Comparison of ENCODE assay signal across 9 cellular contexts in genomic region chr12:57226588-57227314, GRCh38. TPM values are rescaled to one million over a fixed set of nuclear protein-coding genes. Genes with fewer than 3 reads are reported as not detected.
DNase-seq lines count a peak whose midpoint lies in the region; ATAC-seq and TF ChIP-seq lines count a peak whose summit lies in the region.
"Had no signal": no experiment of that assay in that cellular context is flagged by ENCODE, and none has a peak within 500 bp of the region (broad histone marks: within the 10 kb centered on the region; RNA-seq: fewer than 3 reads in every experiment).

No MANE protein-coding gene starts in this region.

- H3K4me3 ChIP-seq in trophoblast cell (ENCODE audit: low read depth, low read length) (no peak overlapping the region), upper lobe of right lung (no peak overlapping the region)

- H3K36me3 Mint-ChIP-seq in activated CD4-positive, alpha-beta T cell treated with anti-CD3 and anti-CD28 coated beads, Interleukin-2, amount 10 ng/mL, durations not matched to agents 24 days and 14 days (ENCODE audit: low read depth), result peaks cover 20% of the 10 kb centered on the region
- H3K36me3 Mint-ChIP-seq in effector memory CD8-positive, alpha-beta T cell (ENCODE audit: insufficient read depth), result peaks cover 15% of the 10 kb centered on the region

- H3K79me2 ChIP-seq in trophoblast cell (ENCODE audit: control insufficient read depth, insufficient read depth, low read length, poor library complexity), result peaks cover 12% of the 10 kb centered on the region

- H3K27ac ChIP-seq in trophoblast cell (ENCODE audit: low read depth, low read length), result no peak overlapping the region
- H3K27ac ChIP-seq in upper lobe of right lung, result no peak overlapping the region

- no peak overlapping the region for H3K4ac ChIP-seq in trophoblast cell (ENCODE audit: low read depth, low read length)

- WGBS in trophoblast cell (ENCODE audit: extremely low coverage, insufficient coverage, insufficient read length), result no CpG with 5 or more reads among the region's 35 CpGs

- H2AK5ac ChIP-seq in trophoblast cell (ENCODE audit: low read length), result no peak overlapping the region

- DNase-seq in activated CD4-positive, alpha-beta T cell treated with anti-CD3 and anti-CD28 coated beads, Interleukin-2, amount 10 ng/mL, durations not matched to agents 24 days and 14 days, result no peak
- no peak for DNase-seq in activated CD4-positive, alpha-beta T cell treated with anti-CD3 and anti-CD28 coated beads for 4 hours
- DNase-seq in NCI-H82 treated with DMSO at 0.1 percent for 48 hours (lab: John Stamatoyannopoulos, UW; ENCODE audit: unreplicated experiment) (peak; percentile 84), trophoblast cell (no peak), upper lobe of right lung (no peak)
- DNase-seq in effector memory CD8-positive, alpha-beta T cell, result no peak
- DNase-seq: stimulated activated CD4-positive, alpha-beta T cell treated with anti-CD3 and anti-CD28 coated beads, Interleukin-4, amount 100 ng/mL, for 4 hours had no signal

- H3K18ac ChIP-seq in trophoblast cell (ENCODE audit: low read length), result no peak overlapping the region

- H4K8ac ChIP-seq in trophoblast cell (ENCODE audit: low read depth, low read length), result no peak overlapping the region

- peak overlapping the region; percentile 53 for H3K4me3 Mint-ChIP-seq in activated CD4-positive, alpha-beta T cell treated with anti-CD3 and anti-CD28 coated beads, Interleukin-2, amount 10 ng/mL, durations not matched to agents 24 days and 14 days
- H3K4me3 Mint-ChIP-seq in effector memory CD8-positive, alpha-beta T cell, result peak overlapping the region; percentile 32 to 50

- no peak overlapping the region for H4K91ac ChIP-seq in trophoblast cell (ENCODE audit: low read depth, low read length)

- H3K27me3 ChIP-seq in trophoblast cell (ENCODE audit: insufficient read depth, low read length), result peaks cover 53% of the 10 kb centered on the region
- H3K27me3 ChIP-seq in upper lobe of right lung, result peaks cover 53% of the 10 kb centered on the region

- no peak overlapping the region for H2BK5ac ChIP-seq in trophoblast cell (ENCODE audit: low read depth, low read length, poor library complexity)

- no peak overlapping the region for H3K9ac ChIP-seq in trophoblast cell (ENCODE audit: low read length)

- H3K14ac ChIP-seq in trophoblast cell (ENCODE audit: low read length), result no peak overlapping the region

- H3K23ac ChIP-seq in trophoblast cell (ENCODE audit: low read length), result no peak overlapping the region

- no peak for ATAC-seq in effector memory CD8-positive, alpha-beta T cell (replicated peaks)
- ATAC-seq in GM18511 (IDR thresholded peaks at IDR 0.05; ENCODE audit: unreplicated experiment) (no peak), upper lobe of right lung (no peak), HG02970 (IDR thresholded peaks at IDR 0.05; ENCODE audit: low FRiP score, unreplicated experiment) (no peak)

- no peak overlapping the region for H3K27ac Mint-ChIP-seq in activated CD4-positive, alpha-beta T cell treated with anti-CD3 and anti-CD28 coated beads, Interleukin-2, amount 10 ng/mL, durations not matched to agents 24 days and 14 days
- no peak overlapping the region for H3K27ac Mint-ChIP-seq in effector memory CD8-positive, alpha-beta T cell

- no peak overlapping the region for H2AFZ ChIP-seq in trophoblast cell (ENCODE audit: insufficient read depth, low read length, poor library complexity)

- peaks cover 15% of the 10 kb centered on the region for H3K9me3 ChIP-seq in trophoblast cell (ENCODE audit: insufficient read depth, low read depth, low read length)
- H3K9me3 ChIP-seq in upper lobe of right lung, result no peaks in the 10 kb centered on the region

- H3K4me1 Mint-ChIP-seq in activated CD4-positive, alpha-beta T cell treated with anti-CD3 and anti-CD28 coated beads, Interleukin-2, amount 10 ng/mL, durations not matched to agents 24 days and 14 days, result peaks cover 56% of the 10 kb centered on the region
- H3K4me1 Mint-ChIP-seq in effector memory CD8-positive, alpha-beta T cell (ENCODE audit: low read depth in 2 of 2), result peaks cover 47% of the 10 kb centered on the region in 2 donors

- TF ChIP-seq CTCF in upper lobe of right lung (IDR thresholded peaks at IDR 0.05), result no peak

- no peak overlapping the region for H2BK120ac ChIP-seq in trophoblast cell (ENCODE audit: insufficient read depth, low read length, poor library complexity)

- H2BK12ac ChIP-seq in trophoblast cell (ENCODE audit: low read length), result no peak overlapping the region

- H3K27me3 Mint-ChIP-seq in activated CD4-positive, alpha-beta T cell treated with anti-CD3 and anti-CD28 coated beads, Interleukin-2, amount 10 ng/mL, durations not matched to agents 24 days and 14 days, result peaks cover 45% of the 10 kb centered on the region
- H3K27me3 Mint-ChIP-seq in effector memory CD8-positive, alpha-beta T cell, result peaks cover 50 to 52% of the 10 kb centered on the region in 2 donors

- H3K4me2 ChIP-seq in trophoblast cell (ENCODE audit: low read length), result peak overlapping the region; percentile 18

- peaks cover 11% of the 10 kb centered on the region for H3K79me1 ChIP-seq in trophoblast cell (ENCODE audit: low read length)

- H3K36me3 ChIP-seq in trophoblast cell (ENCODE audit: control insufficient read depth in 1 of 2, insufficient read depth in 2 of 2, low read length in 2 of 2) (peaks cover 7 to 9% of the 10 kb centered on the region in 2 experiments), upper lobe of right lung (peaks cover 6% of the 10 kb centered on the region)

- peaks cover 15 to 16% of the 10 kb centered on the region in 2 experiments for H3K4me1 ChIP-seq in trophoblast cell (ENCODE audit: control insufficient read depth in 1 of 2, insufficient read depth in 2 of 2, low read length in 2 of 2)
- peaks cover 33% of the 10 kb centered on the region for H3K4me1 ChIP-seq in upper lobe of right lung

- no peak overlapping the region for H4K12ac ChIP-seq in trophoblast cell (ENCODE audit: low read depth, low read length)

- H3K9me3 Mint-ChIP-seq in activated CD4-positive, alpha-beta T cell treated with anti-CD3 and anti-CD28 coated beads, Interleukin-2, amount 10 ng/mL, durations not matched to agents 24 days and 14 days, result no peaks in the 10 kb centered on the region
- H3K9me3 Mint-ChIP-seq in effector memory CD8-positive, alpha-beta T cell, result no peaks in the 10 kb centered on the region

- intact Hi-C loops in activated CD4-positive, alpha-beta T cell treated with anti-CD3 and anti-CD28 coated beads, Interleukin-2, amount 10 ng/mL, durations not matched to agents 24 days and 14 days (cut with micrococcal nuclease), result loop anchor here (1.0 kb wide), 1 partner anchor 7 kb away; no protein-coding TSS in a partner anchor
- intact Hi-C loops in upper lobe of right lung (cut with DNase I), result no loop called here

RNA-seq across cellular contexts. Expression of gene SHMT2, which starts 2.8 kb away (rescaled TPM):
- total RNA-seq in activated CD4-positive, alpha-beta T cell treated with anti-CD3 and anti-CD28 coated beads, Interleukin-2, amount 10 ng/mL, durations not matched to agents 24 days and 14 days, result 297 and 310 TPM in 2 replicates
- polyA plus RNA-seq in trophoblast cell (2013), result 118 and 120 TPM in 2 replicates
- 59.2 TPM for total RNA-seq in upper lobe of right lung

RNA-seq across cellular contexts. Expression of gene NXPH4, which starts 10.2 kb away (rescaled TPM):
- total RNA-seq in activated CD4-positive, alpha-beta T cell treated with anti-CD3 and anti-CD28 coated beads, Interleukin-2, amount 10 ng/mL, durations not matched to agents 24 days and 14 days, result 0.47 and 0.73 TPM in 2 replicates
- 0.85 and 0.86 TPM in 2 replicates for polyA plus RNA-seq in trophoblast cell (2013)
- not detected for total RNA-seq in upper lobe of right lung

RNA-seq across cellular contexts. Expression of gene STAC3, which starts 24.2 kb away (rescaled TPM):
- 4.9 and 5.5 TPM in 2 replicates for total RNA-seq in activated CD4-positive, alpha-beta T cell treated with anti-CD3 and anti-CD28 coated beads, Interleukin-2, amount 10 ng/mL, durations not matched to agents 24 days and 14 days
- 0.71 and 0.78 TPM in 2 replicates for polyA plus RNA-seq in trophoblast cell (2013)
- 6.0 TPM for total RNA-seq in upper lobe of right lung
